Comparison of ENCODE assay signal across 1 cellular context in genomic region chr15:74571191-74571590, GRCh38.
TF ChIP-seq lines count a peak whose summit lies in the region.

No MANE protein-coding gene starts in this region.

TF ChIP-seq in GM23338, 12 proteins besides CTCF, POLR2A, EP300 and RAD21 (continued from another document):
- no peak for TF ChIP-seq ZNF462 (CRISPR knock-in tag; IDR thresholded peaks at IDR 0.05)
